ENCODE assay signal across 8 cellular contexts in genomic region chr13:21075303-21076264, GRCh38.
A peak's percentile ranks its signal among the peaks of the same experiment; 100 is the strongest.
DNase-seq lines count a peak whose midpoint lies in the region; ATAC-seq and TF ChIP-seq lines count a peak whose summit lies in the region.

No MANE protein-coding gene starts in this region.

- peaks cover 31% of the 10 kb centered on the region for H3K4me1 ChIP-seq in BLaER1

- H3K27me3 ChIP-seq in BLaER1, result no peaks in the 10 kb centered on the region

- H3K9me3 ChIP-seq in BLaER1, result no peaks in the 10 kb centered on the region

- TF ChIP-seq CTCF in astrocyte of the cerebellum (IDR thresholded peaks at IDR 0.05; ENCODE audit: low read depth, low read length, missing control alignments), result no peak

- DNase-seq in astrocyte of the cerebellum (ENCODE audit: low read depth) (no peak), iPS-NIHi7 (ENCODE audit: extremely low spot score) (peak; percentile 57), midbrain (lab: John Stamatoyannopoulos, UW) (no peak)
- peak; percentile 20 for DNase-seq in stimulated activated CD4-positive, alpha-beta T cell treated with anti-CD3 and anti-CD28 coated beads, Interleukin-4, amount 100 ng/mL, for 1 hour

- H3K4me2 ChIP-seq in BLaER1, result peak overlapping the region; percentile 98

- in situ Hi-C loops in astrocyte of the cerebellum (cut with HindIII; ENCODE audit: low sequenced_read_pairs), result no loop called here

- peak overlapping the region; percentile 72 for H3K4me3 ChIP-seq in BLaER1
- H3K4me3 ChIP-seq in astrocyte of the cerebellum (ENCODE audit: low read depth, low read length), result peak overlapping the region; percentile 37

- peak; percentile 54 for ATAC-seq in HG03354 (IDR thresholded peaks at IDR 0.05; ENCODE audit: poor library complexity, severe bottlenecking, unreplicated experiment)
- no peak for ATAC-seq in HG02973 (IDR thresholded peaks at IDR 0.05; ENCODE audit: unreplicated experiment)
- ATAC-seq in HG02970 (IDR thresholded peaks at IDR 0.05; ENCODE audit: low FRiP score, unreplicated experiment), result no peak

- H3K9ac ChIP-seq in BLaER1, result peak overlapping the region; percentile 74

- H3K36me3 ChIP-seq in BLaER1, result no peaks in the 10 kb centered on the region

- peak overlapping the region; percentile 88 for H3K27ac ChIP-seq in BLaER1

- H4K20me1 ChIP-seq in BLaER1, result no peaks in the 10 kb centered on the region

Comparison
In these comparisons a context has a peak if more than half of its experiments do, and no peak if none do; other contexts are left out.
1. DNase-seq: peak in iPS-NIHi7 (single experiment) and stimulated activated CD4-positive, alpha-beta T cell treated with anti-CD3 and anti-CD28 coated beads, Interleukin-4, amount 100 ng/mL, for 1 hour (single experiment); none in astrocyte of the cerebellum (single experiment) and midbrain (single experiment).